In genomic region chr4:98113005-98113404, GRCh38 we compare ENCODE assay signal across 10 cellular contexts. TPM values are rescaled to one million over a fixed set of nuclear protein-coding genes. Genes with fewer than 3 reads are reported as not detected.
DNase-seq lines count a peak whose midpoint lies in the region; ATAC-seq and TF ChIP-seq lines count a peak whose summit lies in the region.
"Had no signal": no experiment of that assay in that cellular context is flagged by ENCODE, and none has a peak within 500 bp of the region (broad histone marks: within the 10 kb centered on the region; RNA-seq: fewer than 3 reads in every experiment).

No MANE protein-coding gene starts in this region.

- H3K27me3 Mint-ChIP-seq in H9 (ENCODE audit: low read depth), result no peaks in the 10 kb centered on the region

- H3T11ph ChIP-seq in H9 (ENCODE audit: low read length), result no peak overlapping the region

- ATAC-seq in GM19452 (IDR thresholded peaks at IDR 0.05; ENCODE audit: unreplicated experiment) (no peak), HG02852 (IDR thresholded peaks at IDR 0.05; ENCODE audit: unreplicated experiment) (no peak)

- H2BK12ac ChIP-seq in H9 (ENCODE audit: insufficient read length, low read depth, low read length), result no peak overlapping the region

- H3K79me2 ChIP-seq in H9 (ENCODE audit: insufficient read depth, low read length) (no peaks in the 10 kb centered on the region), hepatocyte (no peaks in the 10 kb centered on the region)

- no peak overlapping the region for H2BK15ac ChIP-seq in H9 (ENCODE audit: low read depth, low read length)

- H3K27ac Mint-ChIP-seq in H9, result peak overlapping the region in 1 of 3 experiments; percentile 17; a peak in 2 of 7 replicates

- no peaks in the 10 kb centered on the region for H3K9me2 ChIP-seq in hepatocyte (replicated peaks; ENCODE audit: insufficient read depth)

- H3K9me3 Mint-ChIP-seq in H9, result peaks cover 19 to 22% of the 10 kb centered on the region in 2 experiments

- H4K91ac ChIP-seq in H9 (ENCODE audit: insufficient read length, low read depth, low read length), result no peak overlapping the region

- H3K4me1 Mint-ChIP-seq in H9, result peaks cover 27 to 34% of the 10 kb centered on the region in 2 experiments

- H3K23ac ChIP-seq in H9 (ENCODE audit: insufficient read length, low read depth, low read length), result no peak overlapping the region

- no peak overlapping the region for H2AK5ac ChIP-seq in H9 (ENCODE audit: insufficient read length, low read length)

- H2BK120ac ChIP-seq in H9 (ENCODE audit: low read depth, low read length, poor library complexity, severe bottlenecking), result no peak overlapping the region

- no peak overlapping the region for H3K56ac ChIP-seq in H9 (ENCODE audit: insufficient read length, low read depth, low read length)

- no CpG with 5 or more reads among the region's 3 CpGs for WGBS in H9 (ENCODE audit: extremely low coverage, insufficient read length, low lambda C conversion rate)
- WGBS in hepatocyte (ENCODE audit: low lambda C conversion rate, missing lambda C conversion rate), result 13% methylated on average over 3 of the region's 3 CpGs

- H3K23me2 ChIP-seq in H9 (ENCODE audit: insufficient read length, low read depth, low read length, poor library complexity, severe bottlenecking), result no peaks in the 10 kb centered on the region

- H3K27ac ChIP-seq in AG04450 (ENCODE audit: low read depth, low read length) (no peak overlapping the region), H9 (ENCODE audit: insufficient read length, low read depth, low read length) (no peak overlapping the region), hepatocyte (no peak overlapping the region)
- H3K27ac ChIP-seq: tibial artery had no signal

- H3K4ac ChIP-seq in H9 (ENCODE audit: low read depth, low read length), result no peak overlapping the region

- H2BK20ac ChIP-seq in H9 (ENCODE audit: low read depth, low read length, poor library complexity, severe bottlenecking), result no peak overlapping the region

- H3K14ac ChIP-seq in H9 (ENCODE audit: insufficient read depth, low read length), result no peak overlapping the region

- POLR2A ChIA-PET in AG04450 (lab: Yijun Ruan, JAX), result no interaction called here

- CTCF ChIA-PET in AG04450 (lab: Charles Lee), result interaction anchor here (0.7 to 1.8 kb wide), 3 partner anchors 943 to 1350 kb away, joined by 4 to 11 read pairs (median 4); no protein-coding TSS in a partner anchor

- H3K18ac ChIP-seq in H9 (ENCODE audit: insufficient read length, low read depth, low read length), result no peak overlapping the region

- H2BK5ac ChIP-seq in H9 (ENCODE audit: insufficient read length, low read length), result no peak overlapping the region

- H3K4me2 ChIP-seq in H9 (ENCODE audit: insufficient read depth, insufficient read length, low read length), result no peak overlapping the region
- no peak overlapping the region for H3K4me2 ChIP-seq in hepatocyte

- H4K5ac ChIP-seq in H9 (ENCODE audit: insufficient read length, low read depth, low read length), result no peak overlapping the region

- H3K36me3 ChIP-seq in hepatocyte (replicated peaks; ENCODE audit: insufficient read depth, low read depth), result no peaks in the 10 kb centered on the region
- H3K36me3 ChIP-seq: tibial artery had no signal

- no peak overlapping the region for H3K9ac ChIP-seq in H9 (ENCODE audit: extremely low read depth, insufficient read length, low read length)

- no peak overlapping the region for H4K8ac ChIP-seq in H9 (replicated peaks; ENCODE audit: insufficient read length, low read depth, low read length)

- H3K4me1 ChIP-seq in H9 (ENCODE audit: insufficient read depth, low read length) (peaks cover 7% of the 10 kb centered on the region; the same call in 1 of the 2 replicates), hepatocyte (ENCODE audit: insufficient read depth) (no peaks in the 10 kb centered on the region)

- H3K4me3 Mint-ChIP-seq in H9, result no peak overlapping the region

- H4K20me1 ChIP-seq in H9 (ENCODE audit: control insufficient read depth, insufficient read depth, insufficient read length) (no peaks in the 10 kb centered on the region), hepatocyte (ENCODE audit: insufficient read depth, poor library complexity, severe bottlenecking) (no peaks in the 10 kb centered on the region)

- H3K79me1 ChIP-seq in H9 (ENCODE audit: insufficient read depth, low read depth, low read length, poor library complexity, severe bottlenecking), result no peaks in the 10 kb centered on the region

- H3K9me3 ChIP-seq in AG04450 (ENCODE audit: control insufficient read depth, insufficient read depth, low read length), result no peaks in the 10 kb centered on the region
- H3K9me3 ChIP-seq in H9 (ENCODE audit: control insufficient read depth, low read depth, low read length), result no peaks in the 10 kb centered on the region
- H3K9me3 ChIP-seq in hepatocyte (ENCODE audit: low read depth), result no peaks in the 10 kb centered on the region
- H3K9me3 ChIP-seq: tibial artery had no signal

- peak; percentile 39 for TF ChIP-seq CTCF in AG04450 (IDR thresholded peaks at IDR 0.05; ENCODE audit: low read depth, low read length)
- TF ChIP-seq CTCF in H9 (conservative IDR thresholded peaks at IDR 0.05), result peak; percentile 63
- peak; percentile 52 for TF ChIP-seq CTCF in hepatocyte (IDR thresholded peaks at IDR 0.05; ENCODE audit: poor library complexity)

- H3K36me3 Mint-ChIP-seq in H9 (ENCODE audit: insufficient read depth in 1 of 3, low read depth in 3 of 3), result peaks cover 0 to 20% (median 1%) of the 10 kb centered on the region in 3 experiments; a peak in 4 of 7 replicates

- DNase-seq in AG04450 (ENCODE audit: low read depth, low spot score), result no peak
- peak; percentile 47 for DNase-seq in H9
- DNase-seq in SHP77 treated with DMSO at 0.1 percent for 48 hours (lab: John Stamatoyannopoulos, UW), result peak; percentile 16
- DNase-seq in hepatocyte (ENCODE audit: low spot score), result peak; percentile 60
- no peak for DNase-seq in activated effector memory CD4-positive, alpha-beta T cell treated with anti-CD3 and anti-CD28 coated beads, Interleukin-2, amount 50 U/mL, for 16 hours
- no peak for DNase-seq in stimulated activated CD4-positive, alpha-beta T cell treated with anti-CD3 and anti-CD28 coated beads, Interleukin-2, amount 100 ng/mL, for 24 hours
- DNase-seq: tibial artery had no signal

- no peaks in the 10 kb centered on the region for H3K27me3 ChIP-seq in AG04450 (ENCODE audit: control insufficient read depth, insufficient read depth, low read length)
- no peaks in the 10 kb centered on the region for H3K27me3 ChIP-seq in H9 (ENCODE audit: insufficient read depth, low read length)
- H3K27me3 ChIP-seq in hepatocyte, result no peaks in the 10 kb centered on the region
- H3K27me3 ChIP-seq: tibial artery had no signal

- no peak overlapping the region for H3K4me3 ChIP-seq in AG04450 (ENCODE audit: low read depth, low read length)
- no peak overlapping the region for H3K4me3 ChIP-seq in hepatocyte
- H3K4me3 ChIP-seq: lung, tibial artery had no signal

- no peak overlapping the region for H2AFZ ChIP-seq in H9 (ENCODE audit: low read length)
- no peak overlapping the region for H2AFZ ChIP-seq in hepatocyte

RNA-seq across cellular contexts. Expression of gene STPG2, which starts 30.3 kb away (rescaled TPM):
- polyA plus RNA-seq in AG04450 (2011; rRNA removed) (not detected in 2 replicates), hepatocyte (0.94 and 0.98 TPM in 2 replicates)
- polyA minus RNA-seq in AG04450 (2011; rRNA and poly(A)+ RNA removed), result not detected in 2 replicates
- total RNA-seq in H9 (2021) (0.11 and 0.20 TPM in 2 replicates), hepatocyte (0.17 and 0.24 TPM in 2 replicates)

Comparison
In these comparisons a context has a peak if more than half of its experiments do, and no peak if none do; other contexts are left out.
1. DNase-seq: peak in H9 (single experiment), SHP77 treated with DMSO at 0.1 percent for 48 hours (single experiment) and hepatocyte (single experiment); none in AG04450 (single experiment), activated effector memory CD4-positive, alpha-beta T cell treated with anti-CD3 and anti-CD28 coated beads, Interleukin-2, amount 50 U/mL, for 16 hours (single experiment) and stimulated activated CD4-positive, alpha-beta T cell treated with anti-CD3 and anti-CD28 coated beads, Interleukin-2, amount 100 ng/mL, for 24 hours (0 of 2).
2. Peak in every context shown above with its lines, with median percentiles within 50 percentile points of each other: CTCF ChIP-seq.